ENCODE assay signal across 1 cellular context in the genomic region with DNA sequence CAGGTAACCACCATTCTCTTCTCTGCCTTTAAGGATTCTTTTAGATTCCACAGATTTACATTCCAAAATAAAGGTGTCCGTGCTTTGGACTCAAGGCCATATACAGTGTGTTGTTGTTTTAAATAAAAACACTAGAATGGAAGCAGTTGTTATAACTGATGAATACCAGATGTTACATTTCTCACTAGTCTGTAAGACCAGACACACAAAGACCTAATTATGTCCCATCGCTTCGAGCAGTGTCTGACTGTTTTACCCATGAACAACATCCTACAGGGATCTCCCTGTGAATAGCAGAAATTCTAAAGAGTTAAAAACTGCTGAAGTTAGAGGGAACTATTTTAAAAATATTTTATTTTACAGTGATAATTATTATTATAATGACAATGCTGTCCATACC.
TF ChIP-seq lines count a peak whose summit lies in the region.

No MANE protein-coding gene starts in this region.

TF ChIP-seq in H1, 55 proteins besides CTCF, POLR2A, EP300 and RAD21:
- TF ChIP-seq MAFK (IDR thresholded peaks at IDR 0.05; ENCODE audit: low read depth, low read length): no peak
TF ChIP-seq in H1: peak in this region for 0.
